ENCODE assay signal across 1 cellular context in genomic region chr11:11550534-11550933, GRCh38.
TF ChIP-seq lines count a peak whose summit lies in the region.

No MANE protein-coding gene starts in this region.

TF ChIP-seq in HepG2, 621 proteins besides CTCF, POLR2A, EP300 and RAD21 (continued from another document):
- TF ChIP-seq, protein P1, sequence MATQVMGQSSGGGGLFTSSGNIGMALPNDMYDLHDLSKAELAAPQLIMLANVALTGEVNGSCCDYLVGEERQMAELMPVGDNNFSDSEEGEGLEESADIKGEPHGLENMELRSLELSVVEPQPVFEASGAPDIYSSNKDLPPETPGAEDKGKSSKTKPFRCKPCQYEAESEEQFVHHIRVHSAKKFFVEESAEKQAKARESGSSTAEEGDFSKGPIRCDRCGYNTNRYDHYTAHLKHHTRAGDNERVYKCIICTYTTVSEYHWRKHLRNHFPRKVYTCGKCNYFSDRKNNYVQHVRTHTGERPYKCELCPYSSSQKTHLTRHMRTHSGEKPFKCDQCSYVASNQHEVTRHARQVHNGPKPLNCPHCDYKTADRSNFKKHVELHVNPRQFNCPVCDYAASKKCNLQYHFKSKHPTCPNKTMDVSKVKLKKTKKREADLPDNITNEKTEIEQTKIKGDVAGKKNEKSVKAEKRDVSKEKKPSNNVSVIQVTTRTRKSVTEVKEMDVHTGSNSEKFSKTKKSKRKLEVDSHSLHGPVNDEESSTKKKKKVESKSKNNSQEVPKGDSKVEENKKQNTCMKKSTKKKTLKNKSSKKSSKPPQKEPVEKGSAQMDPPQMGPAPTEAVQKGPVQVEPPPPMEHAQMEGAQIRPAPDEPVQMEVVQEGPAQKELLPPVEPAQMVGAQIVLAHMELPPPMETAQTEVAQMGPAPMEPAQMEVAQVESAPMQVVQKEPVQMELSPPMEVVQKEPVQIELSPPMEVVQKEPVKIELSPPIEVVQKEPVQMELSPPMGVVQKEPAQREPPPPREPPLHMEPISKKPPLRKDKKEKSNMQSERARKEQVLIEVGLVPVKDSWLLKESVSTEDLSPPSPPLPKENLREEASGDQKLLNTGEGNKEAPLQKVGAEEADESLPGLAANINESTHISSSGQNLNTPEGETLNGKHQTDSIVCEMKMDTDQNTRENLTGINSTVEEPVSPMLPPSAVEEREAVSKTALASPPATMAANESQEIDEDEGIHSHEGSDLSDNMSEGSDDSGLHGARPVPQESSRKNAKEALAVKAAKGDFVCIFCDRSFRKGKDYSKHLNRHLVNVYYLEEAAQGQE (IDR thresholded peaks at IDR 0.05; ENCODE audit: borderline replicate concordance in 1 of 2, low read depth in 1 of 2, low read length in 2 of 2): peak in 1 of 2 experiments; percentile 72; a peak in 2 of 4 replicates
- TF ChIP-seq ZNF510 (CRISPR knock-in tag; IDR thresholded peaks at IDR 0.05; ENCODE audit: low read depth): no peak
- no peak for TF ChIP-seq TBP (CRISPR knock-in tag; IDR thresholded peaks at IDR 0.05)
- TF ChIP-seq ZNF20 (CRISPR knock-in tag; IDR thresholded peaks at IDR 0.05): no peak
- TF ChIP-seq FOXO4 (CRISPR knock-in tag; conservative IDR thresholded peaks at IDR 0.05): no peak
- TF ChIP-seq, protein P2, sequence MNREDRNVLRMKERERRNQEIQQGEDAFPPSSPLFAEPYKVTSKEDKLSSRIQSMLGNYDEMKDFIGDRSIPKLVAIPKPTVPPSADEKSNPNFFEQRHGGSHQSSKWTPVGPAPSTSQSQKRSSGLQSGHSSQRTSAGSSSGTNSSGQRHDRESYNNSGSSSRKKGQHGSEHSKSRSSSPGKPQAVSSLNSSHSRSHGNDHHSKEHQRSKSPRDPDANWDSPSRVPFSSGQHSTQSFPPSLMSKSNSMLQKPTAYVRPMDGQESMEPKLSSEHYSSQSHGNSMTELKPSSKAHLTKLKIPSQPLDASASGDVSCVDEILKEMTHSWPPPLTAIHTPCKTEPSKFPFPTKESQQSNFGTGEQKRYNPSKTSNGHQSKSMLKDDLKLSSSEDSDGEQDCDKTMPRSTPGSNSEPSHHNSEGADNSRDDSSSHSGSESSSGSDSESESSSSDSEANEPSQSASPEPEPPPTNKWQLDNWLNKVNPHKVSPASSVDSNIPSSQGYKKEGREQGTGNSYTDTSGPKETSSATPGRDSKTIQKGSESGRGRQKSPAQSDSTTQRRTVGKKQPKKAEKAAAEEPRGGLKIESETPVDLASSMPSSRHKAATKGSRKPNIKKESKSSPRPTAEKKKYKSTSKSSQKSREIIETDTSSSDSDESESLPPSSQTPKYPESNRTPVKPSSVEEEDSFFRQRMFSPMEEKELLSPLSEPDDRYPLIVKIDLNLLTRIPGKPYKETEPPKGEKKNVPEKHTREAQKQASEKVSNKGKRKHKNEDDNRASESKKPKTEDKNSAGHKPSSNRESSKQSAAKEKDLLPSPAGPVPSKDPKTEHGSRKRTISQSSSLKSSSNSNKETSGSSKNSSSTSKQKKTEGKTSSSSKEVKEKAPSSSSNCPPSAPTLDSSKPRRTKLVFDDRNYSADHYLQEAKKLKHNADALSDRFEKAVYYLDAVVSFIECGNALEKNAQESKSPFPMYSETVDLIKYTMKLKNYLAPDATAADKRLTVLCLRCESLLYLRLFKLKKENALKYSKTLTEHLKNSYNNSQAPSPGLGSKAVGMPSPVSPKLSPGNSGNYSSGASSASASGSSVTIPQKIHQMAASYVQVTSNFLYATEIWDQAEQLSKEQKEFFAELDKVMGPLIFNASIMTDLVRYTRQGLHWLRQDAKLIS (CRISPR knock-in tag; IDR thresholded peaks at IDR 0.05): no peak
- TF ChIP-seq, protein P3, sequence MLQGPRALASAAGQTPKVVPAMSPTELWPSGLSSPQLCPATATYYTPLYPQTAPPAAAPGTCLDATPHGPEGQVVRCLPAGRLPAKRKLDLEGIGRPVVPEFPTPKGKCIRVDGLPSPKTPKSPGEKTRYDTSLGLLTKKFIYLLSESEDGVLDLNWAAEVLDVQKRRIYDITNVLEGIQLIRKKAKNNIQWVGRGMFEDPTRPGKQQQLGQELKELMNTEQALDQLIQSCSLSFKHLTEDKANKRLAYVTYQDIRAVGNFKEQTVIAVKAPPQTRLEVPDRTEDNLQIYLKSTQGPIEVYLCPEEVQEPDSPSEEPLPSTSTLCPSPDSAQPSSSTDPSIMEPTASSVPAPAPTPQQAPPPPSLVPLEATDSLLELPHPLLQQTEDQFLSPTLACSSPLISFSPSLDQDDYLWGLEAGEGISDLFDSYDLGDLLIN (CRISPR knock-in tag; IDR thresholded peaks at IDR 0.05; ENCODE audit: borderline replicate concordance): no peak
- no peak for TF ChIP-seq MAFG (CRISPR knock-in tag; IDR thresholded peaks at IDR 0.05)
- no peak for TF ChIP-seq HOXA7 (CRISPR knock-in tag; IDR thresholded peaks at IDR 0.05)
- TF ChIP-seq, protein P4, sequence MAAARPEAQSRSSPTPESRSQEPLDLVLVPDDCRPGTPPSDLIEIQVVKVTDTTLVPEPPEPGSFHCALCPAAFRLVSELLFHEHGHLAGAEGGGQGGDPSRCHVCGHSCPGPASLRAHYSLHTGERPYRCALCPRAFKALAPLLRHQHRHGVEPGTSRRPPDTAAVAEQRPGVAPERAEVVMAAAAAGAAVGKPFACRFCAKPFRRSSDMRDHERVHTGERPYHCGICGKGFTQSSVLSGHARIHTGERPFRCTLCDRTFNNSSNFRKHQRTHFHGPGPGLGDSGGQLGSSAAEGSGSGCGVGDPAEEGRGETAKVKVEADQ (CRISPR knock-in tag; IDR thresholded peaks at IDR 0.05; ENCODE audit: borderline replicate concordance): no peak
- TF ChIP-seq ZNF253 (CRISPR knock-in tag; IDR thresholded peaks at IDR 0.05; ENCODE audit: borderline replicate concordance): no peak
- no peak for TF ChIP-seq ZBTB33 (CRISPR knock-in tag; IDR thresholded peaks at IDR 0.05)
- no peak for TF ChIP-seq ZNF766 (CRISPR knock-in tag; IDR thresholded peaks at IDR 0.05; ENCODE audit: borderline replicate concordance)
